In the genomic region with DNA sequence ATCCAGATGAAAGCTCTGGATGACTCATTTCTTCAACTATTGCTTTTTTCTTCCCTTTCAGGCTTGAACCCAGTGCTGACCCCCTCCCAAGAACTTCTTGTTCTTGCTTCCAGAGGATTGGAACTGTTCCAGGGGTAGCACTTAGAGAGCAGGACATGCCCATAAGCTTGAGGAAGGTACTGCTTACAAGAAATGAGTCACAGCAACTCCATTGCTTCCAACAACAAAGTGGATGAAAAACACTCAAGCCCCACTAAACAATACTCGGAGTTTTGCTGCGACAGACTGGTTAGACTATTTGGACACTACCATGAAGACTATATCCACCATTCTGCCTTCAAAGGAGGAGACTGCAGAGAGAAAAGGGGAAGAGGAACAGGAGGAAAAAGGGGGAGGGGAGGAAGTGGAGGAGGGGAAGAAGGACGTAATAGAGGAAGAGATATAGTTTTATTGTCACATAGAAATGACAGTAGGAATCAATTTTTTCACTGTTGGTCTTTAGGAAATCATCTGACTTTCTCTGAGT, we compare ENCODE assay signal across 10 cellular contexts. TPM values are rescaled to one million over a fixed set of nuclear protein-coding genes. Genes with fewer than 3 reads are reported as not detected.
DNase-seq lines count a peak whose midpoint lies in the region; ATAC-seq lines count a peak whose summit lies in the region.
"Had no signal": no experiment of that assay in that cellular context is flagged by ENCODE, and none has a peak within 500 bp of the region (broad histone marks: within the 10 kb centered on the region; RNA-seq: fewer than 3 reads in every experiment).

No MANE protein-coding gene starts in this region.

- peaks cover 22 to 31% (median 26%) of the 10 kb centered on the region in 10 experiments for H3K4me1 ChIP-seq in BLaER1 treated with 17β-estradiol and CSF1 and Interleukin-3, amounts not matched to agents 10 nM and 100 nM

- peaks cover 0 to 10% (median 0%) of the 10 kb centered on the region in 11 experiments; a peak in 5 of 22 replicates for H3K27me3 ChIP-seq in BLaER1 treated with 17β-estradiol and CSF1 and Interleukin-3, amounts not matched to agents 10 nM and 100 nM
- H3K27me3 ChIP-seq: ascending aorta had no signal

- ATAC-seq in GM21723 (IDR thresholded peaks at IDR 0.05; ENCODE audit: unreplicated experiment), result no peak
- ATAC-seq in GM21360 (IDR thresholded peaks at IDR 0.05; ENCODE audit: unreplicated experiment), result no peak

- no peaks in the 10 kb centered on the region; a peak in 1 of 22 replicates for H3K9me3 ChIP-seq in BLaER1 treated with 17β-estradiol and CSF1 and Interleukin-3, amounts not matched to agents 10 nM and 100 nM (replicated peaks in 1 of 11)
- H3K9me3 ChIP-seq: ascending aorta had no signal

- peaks cover 4 to 16% (median 15%) of the 10 kb centered on the region in 3 donors for H3K4me1 Mint-ChIP-seq in IgD-negative memory B cell
- peaks cover 21% of the 10 kb centered on the region for H3K4me1 Mint-ChIP-seq in activated T-helper 1 cell treated with anti-CD3 and anti-CD28 coated beads, Interleukin-12 subunit alpha, Interleukin-12 subunit beta, Interleukin-2, Interleukin-4 antibody, amounts not matched to agents 30 ng/mL and 10 ng/mL and 1 ng/mL, durations not matched to agents 14 hours and 24 hours and 36 hours (ENCODE audit: low read depth)

- H3K4me2 ChIP-seq in BLaER1 treated with 17β-estradiol and CSF1 and Interleukin-3, amounts not matched to agents 10 nM and 100 nM, result peak overlapping the region; percentile 87 to 99 (median 96)

- H3K4me3 ChIP-seq in BLaER1 treated with 17β-estradiol and CSF1 and Interleukin-3, amounts not matched to agents 10 nM and 100 nM, result peak overlapping the region in 5 of 10 experiments; percentile 91 to 99 (median 94); a peak in 6 of 20 replicates

- H3K27ac Mint-ChIP-seq in IgD-negative memory B cell, result peak overlapping the region in 1 of 3 donors; percentile 64
- H3K27ac Mint-ChIP-seq in activated T-helper 1 cell treated with anti-CD3 and anti-CD28 coated beads, Interleukin-12 subunit alpha, Interleukin-12 subunit beta, Interleukin-2, Interleukin-4 antibody, amounts not matched to agents 30 ng/mL and 10 ng/mL and 1 ng/mL, durations not matched to agents 14 hours and 24 hours and 36 hours, result peak overlapping the region; percentile 97

- no peak for DNase-seq in activated T-helper 1 cell treated with anti-CD3 and anti-CD28 coated beads, Interleukin-12 subunit alpha, Interleukin-12 subunit beta, Interleukin-2, Interleukin-4 antibody, amounts not matched to agents 30 ng/mL and 10 ng/mL and 1 ng/mL, durations not matched to agents 14 hours and 24 hours and 36 hours (ENCODE audit: low spot score)
- peak; percentile 49 for DNase-seq in kidney tubule cell (ENCODE audit: low spot score)
- DNase-seq in 8988T, result no peak
- no peak for DNase-seq in D341Med (ENCODE audit: low spot score)
- DNase-seq: stimulated activated CD8-positive, alpha-beta memory T cell treated with anti-CD3 and anti-CD28 coated beads, Interleukin-4, amount 100 ng/mL, for 48 hours had no signal

- H3K4me3 Mint-ChIP-seq in IgD-negative memory B cell, result peak overlapping the region; percentile 88 to 97 (median 96)
- H3K4me3 Mint-ChIP-seq in activated T-helper 1 cell treated with anti-CD3 and anti-CD28 coated beads, Interleukin-12 subunit alpha, Interleukin-12 subunit beta, Interleukin-2, Interleukin-4 antibody, amounts not matched to agents 30 ng/mL and 10 ng/mL and 1 ng/mL, durations not matched to agents 14 hours and 24 hours and 36 hours, result peak overlapping the region; percentile 60

- H3K9me3 Mint-ChIP-seq in IgD-negative memory B cell, result no peaks in the 10 kb centered on the region
- no peaks in the 10 kb centered on the region for H3K9me3 Mint-ChIP-seq in activated T-helper 1 cell treated with anti-CD3 and anti-CD28 coated beads, Interleukin-12 subunit alpha, Interleukin-12 subunit beta, Interleukin-2, Interleukin-4 antibody, amounts not matched to agents 30 ng/mL and 10 ng/mL and 1 ng/mL, durations not matched to agents 14 hours and 24 hours and 36 hours

- H3K9ac ChIP-seq in BLaER1 treated with 17β-estradiol and CSF1 and Interleukin-3, amounts not matched to agents 10 nM and 100 nM, result peak overlapping the region in 1 of 11 experiments; percentile 93; a peak in 2 of 22 replicates

- peak overlapping the region in 7 of 11 experiments; percentile 53 to 98 (median 95); a peak in 11 of 22 replicates for H3K27ac ChIP-seq in BLaER1 treated with 17β-estradiol and CSF1 and Interleukin-3, amounts not matched to agents 10 nM and 100 nM

- H3K36me3 Mint-ChIP-seq in IgD-negative memory B cell, result no peaks in the 10 kb centered on the region
- H3K36me3 Mint-ChIP-seq in activated T-helper 1 cell treated with anti-CD3 and anti-CD28 coated beads, Interleukin-12 subunit alpha, Interleukin-12 subunit beta, Interleukin-2, Interleukin-4 antibody, amounts not matched to agents 30 ng/mL and 10 ng/mL and 1 ng/mL, durations not matched to agents 14 hours and 24 hours and 36 hours (ENCODE audit: low read depth), result peaks cover 5% of the 10 kb centered on the region

- peaks cover 12 to 27% (median 27%) of the 10 kb centered on the region in 11 experiments; a peak in 21 of 22 replicates for H4K20me1 ChIP-seq in BLaER1 treated with 17β-estradiol and CSF1 and Interleukin-3, amounts not matched to agents 10 nM and 100 nM

- intact Hi-C loops in activated T-helper 1 cell treated with anti-CD3 and anti-CD28 coated beads, Interleukin-12 subunit alpha, Interleukin-12 subunit beta, Interleukin-2, Interleukin-4 antibody, amounts not matched to agents 30 ng/mL and 10 ng/mL and 1 ng/mL, durations not matched to agents 14 hours and 24 hours and 36 hours (cut with micrococcal nuclease), result loop anchor here (1.0 to 10.0 kb wide), 8 partner anchors 40 to 1348 kb away; no protein-coding TSS in a partner anchor

- peaks cover 0 to 12% (median 8%) of the 10 kb centered on the region in 11 experiments; a peak in 6 of 22 replicates for H3K36me3 ChIP-seq in BLaER1 treated with 17β-estradiol and CSF1 and Interleukin-3, amounts not matched to agents 10 nM and 100 nM
- H3K36me3 ChIP-seq: ascending aorta had no signal

- peaks cover 5% of the 10 kb centered on the region for H3K27me3 Mint-ChIP-seq in IgD-negative memory B cell
- H3K27me3 Mint-ChIP-seq in activated T-helper 1 cell treated with anti-CD3 and anti-CD28 coated beads, Interleukin-12 subunit alpha, Interleukin-12 subunit beta, Interleukin-2, Interleukin-4 antibody, amounts not matched to agents 30 ng/mL and 10 ng/mL and 1 ng/mL, durations not matched to agents 14 hours and 24 hours and 36 hours (ENCODE audit: insufficient read depth), result peaks cover 15% of the 10 kb centered on the region

RNA-seq across cellular contexts. Expression of gene EPC2, which starts 1.6 kb away (rescaled TPM):
- 2.9 TPM for polyA plus RNA-seq in IgD-negative memory B cell
- total RNA-seq in activated T-helper 1 cell treated with anti-CD3 and anti-CD28 coated beads, Interleukin-12 subunit alpha, Interleukin-12 subunit beta, Interleukin-2, Interleukin-4 antibody, amounts not matched to agents 30 ng/mL and 10 ng/mL and 1 ng/mL, durations not matched to agents 14 hours and 24 hours and 36 hours, result 36.2 and 36.9 TPM in 2 replicates
